11 cellular contexts compared by ENCODE assay signal in genomic region chr18:13279181-13280065, GRCh38.
A peak's percentile ranks its signal among the peaks of the same experiment; 100 is the strongest.
DNase-seq lines count a peak whose midpoint lies in the region; ATAC-seq and TF ChIP-seq lines count a peak whose summit lies in the region.
"Had no signal": no experiment of that assay in that cellular context is flagged by ENCODE, and none has a peak within 500 bp of the region (broad histone marks: within the 10 kb centered on the region; RNA-seq: fewer than 3 reads in every experiment).

No MANE protein-coding gene starts in this region.

- H3K27ac Mint-ChIP-seq in CD4-positive, alpha-beta T cell: peak overlapping the region; percentile 90
- peak overlapping the region; percentile 63 to 94 (median 89) for H3K27ac Mint-ChIP-seq in naive thymus-derived CD4-positive, alpha-beta T cell

- POLR2A ChIA-PET in CD4-positive, alpha-beta T cell (lab: Charles Lee): interaction anchor here (0.8 to 1.1 kb wide), 8 partner anchors 10 to 104 kb away, joined by 3 to 4 read pairs (median 3); no protein-coding TSS in a partner anchor
- POLR2A ChIA-PET in naive thymus-derived CD4-positive, alpha-beta T cell (lab: Charles Lee): interaction anchor here (0.6 to 1.9 kb wide), 10 partner anchors 10 to 242 kb away, joined by 3 to 7 read pairs (median 3); partner anchors contain the start of gene LDLRAD4

- peak overlapping the region; percentile 27 for H3K4me3 ChIP-seq in naive thymus-derived CD4-positive, alpha-beta T cell (ENCODE audit: low read length)
- no peak overlapping the region for H3K4me3 ChIP-seq in MG63

- peaks cover 2 to 19% of the 10 kb centered on the region in 2 donors for H3K4me1 ChIP-seq in naive thymus-derived CD4-positive, alpha-beta T cell (ENCODE audit: control insufficient read depth in 2 of 2, insufficient read depth in 2 of 2, low read length in 2 of 2)

- H3K9me3 ChIP-seq in CD4-positive, alpha-beta T cell (ENCODE audit: control insufficient read depth, low read length): no peaks in the 10 kb centered on the region
- no peaks in the 10 kb centered on the region for H3K9me3 ChIP-seq in naive thymus-derived CD4-positive, alpha-beta T cell (ENCODE audit: control insufficient read depth in 2 of 3, low read length in 3 of 3)
- no peaks in the 10 kb centered on the region for H3K9me3 ChIP-seq in MG63

- H3K4me3 Mint-ChIP-seq in CD4-positive, alpha-beta T cell: peak overlapping the region; percentile 86
- H3K4me3 Mint-ChIP-seq in naive thymus-derived CD4-positive, alpha-beta T cell: peak overlapping the region; percentile 72 to 91 (median 85)

- intact Hi-C loops in CD4-positive, alpha-beta T cell (cut with DNase I, micrococcal nuclease): loop anchor here in 1 of 2 experiments (5.0 kb wide), 1 partner anchor 98 kb away; no protein-coding TSS in a partner anchor
- intact Hi-C loops in naive thymus-derived CD4-positive, alpha-beta T cell (cut with micrococcal nuclease): loop anchor here (2.0 to 5.0 kb wide), 4 partner anchors 33 to 333 kb away; no protein-coding TSS in a partner anchor

- CTCF ChIA-PET in CD4-positive, alpha-beta T cell (lab: Charles Lee): interaction anchor here (1.4 to 1.8 kb wide), 3 partner anchors 10 to 333 kb away, joined by 3 to 7 read pairs (median 4); no protein-coding TSS in a partner anchor
- CTCF ChIA-PET in naive thymus-derived CD4-positive, alpha-beta T cell (lab: Charles Lee): interaction anchor here (0.6 to 1.2 kb wide), 4 partner anchors 18 to 333 kb away, joined by 3 to 6 read pairs (median 4); no protein-coding TSS in a partner anchor

- no peaks in the 10 kb centered on the region for H3K36me3 Mint-ChIP-seq in CD4-positive, alpha-beta T cell (ENCODE audit: low read depth)
- H3K36me3 Mint-ChIP-seq in naive thymus-derived CD4-positive, alpha-beta T cell: peaks cover 0 to 33% (median 5%) of the 10 kb centered on the region in 5 donors

- no peaks in the 10 kb centered on the region for H3K27me3 Mint-ChIP-seq in CD4-positive, alpha-beta T cell
- no peaks in the 10 kb centered on the region for H3K27me3 Mint-ChIP-seq in naive thymus-derived CD4-positive, alpha-beta T cell

- H3K36me3 ChIP-seq in naive thymus-derived CD4-positive, alpha-beta T cell (ENCODE audit: control insufficient read depth in 2 of 3, insufficient read depth in 3 of 3, low read length in 3 of 3): no peaks in the 10 kb centered on the region
- H3K36me3 ChIP-seq in MG63: no peaks in the 10 kb centered on the region

- peaks cover 80% of the 10 kb centered on the region for H3K4me1 Mint-ChIP-seq in CD4-positive, alpha-beta T cell (ENCODE audit: low read depth)
- H3K4me1 Mint-ChIP-seq in naive thymus-derived CD4-positive, alpha-beta T cell: peaks cover 9 to 84% (median 71%) of the 10 kb centered on the region in 7 donors

- peak in 7 of 10 experiments; percentile 24 to 54 (median 37) for DNase-seq in CD4-positive, alpha-beta T cell
- peak; percentile 56 for DNase-seq in activated T-cell treated with anti-CD3 and anti-CD28 coated beads, Interleukin-2, amount 50 U/mL, for 1 hour
- peak in 8 of 9 donors; percentile 26 to 52 (median 40) for DNase-seq in naive thymus-derived CD4-positive, alpha-beta T cell
- DNase-seq in NCI-H1417 (lab: John Stamatoyannopoulos, UW) (no peak), MG63 (no peak), LoVo (ENCODE audit: low spot score) (no peak), NCI-H1417 treated with DMSO at 0.1 percent for 48 hours (lab: John Stamatoyannopoulos, UW) (no peak)
- DNase-seq: NCI-H2227 treated with DMSO at 0.1 percent for 48 hours, retina, trophoblast cell had no signal

- no peaks in the 10 kb centered on the region for H3K27me3 ChIP-seq in CD4-positive, alpha-beta T cell (ENCODE audit: control insufficient read depth, insufficient read depth, low read length)
- no peaks in the 10 kb centered on the region for H3K27me3 ChIP-seq in naive thymus-derived CD4-positive, alpha-beta T cell (ENCODE audit: control insufficient read depth in 2 of 2, insufficient read depth in 2 of 2, low read length in 2 of 2)
- no peaks in the 10 kb centered on the region for H3K27me3 ChIP-seq in MG63

- TF ChIP-seq CTCF in CD4-positive, alpha-beta T cell (IDR thresholded peaks at IDR 0.05): no peak

- H3K27ac ChIP-seq in CD4-positive, alpha-beta T cell (ENCODE audit: low read depth, low read length): no peak overlapping the region
- H3K27ac ChIP-seq in naive thymus-derived CD4-positive, alpha-beta T cell (ENCODE audit: low read depth, low read length): peak overlapping the region; percentile 66

- peak; percentile 58 for ATAC-seq in CD4-positive, alpha-beta T cell (ENCODE audit: poor library complexity)
- ATAC-seq in HG02763 (IDR thresholded peaks at IDR 0.05; ENCODE audit: unreplicated experiment): peak; percentile 51
- peak; percentile 61 for ATAC-seq in naive thymus-derived CD4-positive, alpha-beta T cell

- no peaks in the 10 kb centered on the region for H3K9me3 Mint-ChIP-seq in CD4-positive, alpha-beta T cell
- peaks cover 0 to 5% (median 0%) of the 10 kb centered on the region in 11 donors for H3K9me3 Mint-ChIP-seq in naive thymus-derived CD4-positive, alpha-beta T cell

Comparison
In these comparisons a context has a peak if more than half of its experiments do, and no peak if none do; other contexts are left out.
1. DNase-seq: peak in CD4-positive, alpha-beta T cell (7 of 10), activated T-cell treated with anti-CD3 and anti-CD28 coated beads, Interleukin-2, amount 50 U/mL, for 1 hour (single experiment) and naive thymus-derived CD4-positive, alpha-beta T cell (8 of 9); none in NCI-H1417 (0 of 3), MG63 (single experiment), LoVo (single experiment) and NCI-H1417 treated with DMSO at 0.1 percent for 48 hours (single experiment).
2. Peak in every context shown above with its lines, with median percentiles within 50 percentile points of each other: ATAC-seq.